1 cellular context compared by ENCODE assay signal in genomic region chr22:35307892-35308291, GRCh38.
A peak's percentile ranks its signal among the peaks of the same experiment; 100 is the strongest.
TF ChIP-seq lines count a peak whose summit lies in the region.

No MANE protein-coding gene starts in this region.

TF ChIP-seq in K562, 482 proteins besides CTCF, POLR2A, EP300 and RAD21:
- TF ChIP-seq RBM25 (IDR thresholded peaks at IDR 0.05; ENCODE audit: low read depth, low read length, severe bottlenecking) (peak; percentile 63), FOXM1 (IDR thresholded peaks at IDR 0.05; ENCODE audit: low read depth) (0 out of 2 replicates have a peak, but pooled peaks have one; percentile 41), FOXM1 (CRISPR knock-in tag; IDR thresholded peaks at IDR 0.05; ENCODE audit: low read depth) (no peak), ZNF134 (CRISPR knock-in tag; conservative IDR thresholded peaks at IDR 0.05) (peak; percentile 98)
- TF ChIP-seq, protein P1, sequence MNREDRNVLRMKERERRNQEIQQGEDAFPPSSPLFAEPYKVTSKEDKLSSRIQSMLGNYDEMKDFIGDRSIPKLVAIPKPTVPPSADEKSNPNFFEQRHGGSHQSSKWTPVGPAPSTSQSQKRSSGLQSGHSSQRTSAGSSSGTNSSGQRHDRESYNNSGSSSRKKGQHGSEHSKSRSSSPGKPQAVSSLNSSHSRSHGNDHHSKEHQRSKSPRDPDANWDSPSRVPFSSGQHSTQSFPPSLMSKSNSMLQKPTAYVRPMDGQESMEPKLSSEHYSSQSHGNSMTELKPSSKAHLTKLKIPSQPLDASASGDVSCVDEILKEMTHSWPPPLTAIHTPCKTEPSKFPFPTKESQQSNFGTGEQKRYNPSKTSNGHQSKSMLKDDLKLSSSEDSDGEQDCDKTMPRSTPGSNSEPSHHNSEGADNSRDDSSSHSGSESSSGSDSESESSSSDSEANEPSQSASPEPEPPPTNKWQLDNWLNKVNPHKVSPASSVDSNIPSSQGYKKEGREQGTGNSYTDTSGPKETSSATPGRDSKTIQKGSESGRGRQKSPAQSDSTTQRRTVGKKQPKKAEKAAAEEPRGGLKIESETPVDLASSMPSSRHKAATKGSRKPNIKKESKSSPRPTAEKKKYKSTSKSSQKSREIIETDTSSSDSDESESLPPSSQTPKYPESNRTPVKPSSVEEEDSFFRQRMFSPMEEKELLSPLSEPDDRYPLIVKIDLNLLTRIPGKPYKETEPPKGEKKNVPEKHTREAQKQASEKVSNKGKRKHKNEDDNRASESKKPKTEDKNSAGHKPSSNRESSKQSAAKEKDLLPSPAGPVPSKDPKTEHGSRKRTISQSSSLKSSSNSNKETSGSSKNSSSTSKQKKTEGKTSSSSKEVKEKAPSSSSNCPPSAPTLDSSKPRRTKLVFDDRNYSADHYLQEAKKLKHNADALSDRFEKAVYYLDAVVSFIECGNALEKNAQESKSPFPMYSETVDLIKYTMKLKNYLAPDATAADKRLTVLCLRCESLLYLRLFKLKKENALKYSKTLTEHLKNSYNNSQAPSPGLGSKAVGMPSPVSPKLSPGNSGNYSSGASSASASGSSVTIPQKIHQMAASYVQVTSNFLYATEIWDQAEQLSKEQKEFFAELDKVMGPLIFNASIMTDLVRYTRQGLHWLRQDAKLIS (CRISPR knock-in tag; IDR thresholded peaks at IDR 0.05), result no peak
